8 cellular contexts compared by ENCODE assay signal in the genomic region with DNA sequence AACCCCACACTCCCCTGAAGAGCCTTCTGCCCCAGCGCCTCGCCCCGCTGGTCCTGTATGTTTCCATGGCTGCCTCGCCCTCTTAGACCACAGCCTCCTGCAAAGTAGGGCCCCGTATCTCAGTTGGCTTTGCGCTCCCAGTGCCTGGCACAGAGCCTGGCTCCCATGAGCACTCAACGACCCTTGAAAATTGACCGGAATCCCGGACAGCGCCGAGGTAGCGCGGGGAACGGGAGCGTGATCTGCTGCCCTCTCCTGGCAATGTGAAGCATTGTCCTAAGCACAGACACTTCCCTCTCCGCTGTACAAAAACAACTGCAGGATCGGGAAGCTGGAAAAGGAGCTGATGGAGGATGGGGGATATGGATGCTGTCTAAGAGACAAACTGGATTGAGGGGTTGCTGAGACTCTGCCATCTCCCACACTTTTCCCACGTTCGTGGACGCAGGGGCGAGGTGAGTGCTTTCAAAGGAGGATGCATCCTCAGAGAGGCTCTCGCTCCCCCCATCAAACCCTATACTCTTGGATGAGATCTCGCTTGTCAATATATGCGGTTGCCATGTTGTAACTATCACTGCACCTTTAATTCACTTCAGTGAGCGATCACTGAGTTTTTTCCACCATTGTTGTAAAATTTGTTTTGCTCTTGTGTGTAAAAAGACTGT. TPM values are rescaled to one million over a fixed set of nuclear protein-coding genes. Genes with fewer than 3 reads are reported as not detected.
DNase-seq lines count a peak whose midpoint lies in the region; ATAC-seq, FAIRE-seq and TF ChIP-seq lines count a peak whose summit lies in the region.

No MANE protein-coding gene starts in this region.

- no peaks in the 10 kb centered on the region for H3K9me1 ChIP-seq in endothelial cell of umbilical vein (replicated peaks; ENCODE audit: control insufficient read depth, extremely low read depth, insufficient read depth, low read length)

- peak; percentile 88 for FAIRE-seq in endothelial cell of umbilical vein (lab: Jason Lieb, UNC)

- no peaks in the 10 kb centered on the region for H4K20me1 ChIP-seq in GM23338 (replicated peaks; ENCODE audit: insufficient read depth)
- no peaks in the 10 kb centered on the region for H4K20me1 ChIP-seq in endothelial cell of umbilical vein (replicated peaks; ENCODE audit: control insufficient read depth, extremely low read depth, insufficient read depth, low read length)

- peaks cover 3% of the 10 kb centered on the region; the same call in 1 of the 3 replicates for H3K9me3 Mint-ChIP-seq in GM23338
- no peaks in the 10 kb centered on the region for H3K9me3 Mint-ChIP-seq in stimulated activated naive CD8-positive, alpha-beta T cell treated with anti-CD3 and anti-CD28 coated beads, Interleukin-15, amount 100 ng/mL, for 72 hours

- H3K9ac ChIP-seq in endothelial cell of umbilical vein (replicated peaks; ENCODE audit: extremely low read depth, insufficient read depth, low read length): no peak overlapping the region

- intact Hi-C loops in endothelial cell of umbilical vein (cut with micrococcal nuclease) (loop anchor here (1.0 to 10.0 kb wide), 4 partner anchors 43 to 199 kb away; no protein-coding TSS in a partner anchor), mucosa of descending colon (cut with DNase I, micrococcal nuclease) (loop anchor here in 1 of 2 donors (2.0 kb wide), 1 partner anchor 45 kb away; no protein-coding TSS in a partner anchor)

- no peak overlapping the region; the same call in 2 of the 3 replicates for H3K4me3 Mint-ChIP-seq in GM23338
- peak overlapping the region; percentile 75 to 89 for H3K4me3 Mint-ChIP-seq in stimulated activated naive CD8-positive, alpha-beta T cell treated with anti-CD3 and anti-CD28 coated beads, Interleukin-15, amount 100 ng/mL, for 72 hours

- peak; percentile 96 for ATAC-seq in GM23338
- peak; percentile 93 for ATAC-seq in mucosa of descending colon
- peak; percentile 82 for ATAC-seq in stimulated activated naive CD8-positive, alpha-beta T cell treated with anti-CD3 and anti-CD28 coated beads, Interleukin-15, amount 100 ng/mL, for 72 hours
- ATAC-seq in GM21381 (IDR thresholded peaks at IDR 0.05; ENCODE audit: unreplicated experiment): no peak

- POLR2A ChIA-PET in endothelial cell of umbilical vein (lab: Charles Lee): no interaction called here

- TF ChIP-seq CTCF in AG09319 (IDR thresholded peaks at IDR 0.05; ENCODE audit: low read depth, low read length) (peak; percentile 93), GM23338 (conservative IDR thresholded peaks at IDR 0.05; ENCODE audit: low read depth in 2 of 2) (peak; percentile 94 to 99), endothelial cell of umbilical vein (IDR thresholded peaks at IDR 0.05; ENCODE audit: extremely low read depth in 1 of 2, insufficient read depth in 1 of 2, low read depth in 1 of 2, low read length in 2 of 2) (peak; percentile 88 to 93), mucosa of descending colon (IDR thresholded peaks at IDR 0.05) (peak; percentile 72)

- H3F3A ChIP-seq in GM23338 (replicated peaks; ENCODE audit: low read depth): no peaks in the 10 kb centered on the region

- no peak for TF ChIP-seq POLR2A in endothelial cell of umbilical vein (IDR thresholded peaks at IDR 0.05; ENCODE audit: low read depth, low read length)

- BruUV-seq in endothelial cell of umbilical vein (replicated peaks; lab: Mats Ljungman, UMichigan): no TSS peak

- peaks cover 11% of the 10 kb centered on the region for H3K4me1 Mint-ChIP-seq in GM23338
- H3K4me1 Mint-ChIP-seq in stimulated activated naive CD8-positive, alpha-beta T cell treated with anti-CD3 and anti-CD28 coated beads, Interleukin-15, amount 100 ng/mL, for 72 hours: peaks cover 15% of the 10 kb centered on the region

- H3K27me3 ChIP-seq in GM23338 (ENCODE audit: insufficient read depth): no peaks in the 10 kb centered on the region
- H3K27me3 ChIP-seq in endothelial cell of umbilical vein (ENCODE audit: control insufficient read depth in 2 of 2, insufficient read depth in 2 of 2, low read length in 2 of 2): peaks cover 20 to 21% of the 10 kb centered on the region in 2 experiments

- peaks cover 13% of the 10 kb centered on the region for H3K27me3 Mint-ChIP-seq in GM23338 (ENCODE audit: insufficient read depth, low read depth, poor library complexity)
- H3K27me3 Mint-ChIP-seq in stimulated activated naive CD8-positive, alpha-beta T cell treated with anti-CD3 and anti-CD28 coated beads, Interleukin-15, amount 100 ng/mL, for 72 hours: peaks cover 37% of the 10 kb centered on the region

- H3K79me2 ChIP-seq in GM23338 (replicated peaks; ENCODE audit: insufficient read depth): no peaks in the 10 kb centered on the region
- no peaks in the 10 kb centered on the region for H3K79me2 ChIP-seq in endothelial cell of umbilical vein (ENCODE audit: control insufficient read depth, insufficient read depth, low read length)

- H3K4me1 ChIP-seq in GM23338 (ENCODE audit: insufficient read depth): peaks cover 2% of the 10 kb centered on the region
- H3K4me1 ChIP-seq in endothelial cell of umbilical vein (ENCODE audit: control insufficient read depth, extremely low read depth, insufficient read depth, low read length): no peaks in the 10 kb centered on the region
- H3K4me1 ChIP-seq in mucosa of descending colon (ENCODE audit: low read depth): peaks cover 13% of the 10 kb centered on the region

- dilution Hi-C loops in endothelial cell of umbilical vein (cut with MboI; ENCODE audit: extremely low pct_ligation_motif_present, low sequenced_read_pairs): no loop called here

- no peak overlapping the region for H3K27ac ChIP-seq in GM23338 (ENCODE audit: low read depth)
- H3K27ac ChIP-seq in endothelial cell of umbilical vein (ENCODE audit: insufficient read depth, low read depth, low read length): no peak overlapping the region

- H3K4me3 ChIP-seq in GM23338 (no peak overlapping the region), endothelial cell of umbilical vein (replicated peaks in 1 of 3; ENCODE audit: insufficient read depth in 1 of 3, low read depth in 1 of 3, low read length in 3 of 3) (no peak overlapping the region), mucosa of descending colon (no peak overlapping the region)

- H3K36me3 Mint-ChIP-seq in GM23338 (ENCODE audit: low read depth): no peaks in the 10 kb centered on the region

- DNase-seq in AG09319 (ENCODE audit: extremely low read depth, low read depth) (no peak), GM23338 (ENCODE audit: low spot score) (peak; percentile 84), NCI-H524 (lab: John Stamatoyannopoulos, UW) (peak; percentile 44 to 66), endothelial cell of umbilical vein (ENCODE audit: low read depth, low spot score) (peak; percentile 52), mucosa of descending colon (peak in 2 of 3 donors; percentile 66 to 70)
- DNase-seq in activated CD8-positive, alpha-beta memory T cell treated with anti-CD3 and anti-CD28 coated beads for 48 hours (ENCODE audit: low read depth in 2 of 3, low spot score in 2 of 3): peak; percentile 8 to 32 (median 29)
- peak; percentile 36 to 44 for DNase-seq in stimulated activated naive CD8-positive, alpha-beta T cell treated with anti-CD3 and anti-CD28 coated beads, Interleukin-15, amount 100 ng/mL, for 72 hours

- H3K36me3 ChIP-seq in GM23338 (ENCODE audit: insufficient read depth) (no peaks in the 10 kb centered on the region), endothelial cell of umbilical vein (ENCODE audit: control insufficient read depth in 2 of 2, extremely low read depth in 1 of 2, insufficient read depth in 2 of 2, low read length in 2 of 2) (no peaks in the 10 kb centered on the region), mucosa of descending colon (ENCODE audit: low read depth) (no peaks in the 10 kb centered on the region)

- no peaks in the 10 kb centered on the region for H3K9me2 ChIP-seq in GM23338 (ENCODE audit: insufficient read depth)

- H3K4me2 ChIP-seq in GM23338: peak overlapping the region; percentile 24
- no peak overlapping the region for H3K4me2 ChIP-seq in endothelial cell of umbilical vein (ENCODE audit: insufficient read depth, low read length)

- H2AFZ ChIP-seq in GM23338 (peak overlapping the region; percentile 36), endothelial cell of umbilical vein (ENCODE audit: low read depth, low read length) (no peak overlapping the region)

- CTCF ChIA-PET in endothelial cell of umbilical vein (lab: Charles Lee): interaction anchor here (0.6 to 4.2 kb wide), 30 partner anchors 9 to 1099 kb away, joined by 3 to 38 read pairs (median 4); partner anchors contain the start of genes CACNA1C, FKBP4 and ITFG2

- no peak overlapping the region for H3K27ac Mint-ChIP-seq in GM23338
- H3K27ac Mint-ChIP-seq in stimulated activated naive CD8-positive, alpha-beta T cell treated with anti-CD3 and anti-CD28 coated beads, Interleukin-15, amount 100 ng/mL, for 72 hours: no peak overlapping the region

- H3K9me3 ChIP-seq in endothelial cell of umbilical vein (replicated peaks; ENCODE audit: control insufficient read depth, insufficient read depth, low read length) (no peaks in the 10 kb centered on the region), mucosa of descending colon (no peaks in the 10 kb centered on the region)

RNA-seq across cellular contexts. Expression of gene FKBP4, which starts 10.7 kb away (rescaled TPM):
- total RNA-seq in GM23338 (2014; rRNA removed; shearing (Covaris generic)): 203 and 223 TPM in 2 replicates
- polyA plus RNA-seq in GM23338 (2016; fragmentation: Nextera tagmentation; extraction: Ambion mirVana) (117 and 126 TPM in 2 replicates), endothelial cell of umbilical vein (26.5 and 31.0 TPM in 2 replicates)
- total RNA-seq in endothelial cell of umbilical vein (74.1 and 85.6 TPM in 2 replicates), mucosa of descending colon (10 to 100 TPM; 58.2 to 79.7 (median 76.0) TPM)
- 42.4 and 48.7 TPM in 2 replicates for polyA plus RNA-seq in endothelial cell of umbilical vein (2011; cell fraction: cytosol; rRNA removed)
- polyA plus RNA-seq in endothelial cell of umbilical vein (2011; cell fraction: nucleus; rRNA removed): 51.9 and 53.9 TPM in 2 replicates
- 76.5 and 84.5 TPM in 2 replicates for polyA plus RNA-seq in endothelial cell of umbilical vein (2012)
- polyA minus RNA-seq in endothelial cell of umbilical vein: 37.4 and 42.8 TPM in 2 replicates
- polyA minus RNA-seq in endothelial cell of umbilical vein (2011; cell fraction: cytosol; rRNA and poly(A)+ RNA removed): 69.3 TPM
- polyA minus RNA-seq in endothelial cell of umbilical vein (2011; cell fraction: nucleus; rRNA and poly(A)+ RNA removed): 14.3 and 17.3 TPM in 2 replicates

RNA-seq across cellular contexts. Expression of gene ITFG2, which starts 28.4 kb away (rescaled TPM):
- total RNA-seq in GM23338 (2014; rRNA removed; shearing (Covaris generic)): 17.3 and 19.8 TPM in 2 replicates
- polyA plus RNA-seq in GM23338 (2016; fragmentation: Nextera tagmentation; extraction: Ambion mirVana) (32.6 and 41.2 TPM in 2 replicates), endothelial cell of umbilical vein (25.0 TPM in 2 replicates)
- total RNA-seq in endothelial cell of umbilical vein (31.9 and 34.5 TPM in 2 replicates), mucosa of descending colon (10 to 100 TPM; 37.9 to 55.4 (median 38.0) TPM)
- 20.7 and 23.9 TPM in 2 replicates for polyA plus RNA-seq in endothelial cell of umbilical vein (2011; cell fraction: cytosol; rRNA removed)
- 77.7 and 85.8 TPM in 2 replicates for polyA plus RNA-seq in endothelial cell of umbilical vein (2011; cell fraction: nucleus; rRNA removed)
- 21.2 and 24.5 TPM in 2 replicates for polyA plus RNA-seq in endothelial cell of umbilical vein (2012)
- polyA minus RNA-seq in endothelial cell of umbilical vein: 44.5 and 70.5 TPM in 2 replicates
- polyA minus RNA-seq in endothelial cell of umbilical vein (2011; cell fraction: cytosol; rRNA and poly(A)+ RNA removed): 17.3 TPM
- polyA minus RNA-seq in endothelial cell of umbilical vein (2011; cell fraction: nucleus; rRNA and poly(A)+ RNA removed): 60.8 and 62.2 TPM in 2 replicates

RNA-seq across cellular contexts. Expression of gene NRIP2, which starts 50.8 kb away (rescaled TPM):
- not detected in 2 replicates for total RNA-seq in GM23338 (2014; rRNA removed; shearing (Covaris generic))
- polyA plus RNA-seq in GM23338 (2016; fragmentation: Nextera tagmentation; extraction: Ambion mirVana) (0.40 and 0.66 TPM in 2 replicates), endothelial cell of umbilical vein (not detected in 2 replicates)
- total RNA-seq in endothelial cell of umbilical vein (not detected in 2 replicates), mucosa of descending colon (1 to 10 TPM in 1 of 3 donors, under 1 TPM in 2; 0.64 to 2.2 (median 0.96) TPM)
- not detected in 2 replicates for polyA plus RNA-seq in endothelial cell of umbilical vein (2011; cell fraction: cytosol; rRNA removed)
- not detected in 2 replicates for polyA plus RNA-seq in endothelial cell of umbilical vein (2011; cell fraction: nucleus; rRNA removed)
- 0.83 and 0.87 TPM in 2 replicates for polyA plus RNA-seq in endothelial cell of umbilical vein (2012)
- polyA minus RNA-seq in endothelial cell of umbilical vein: not detected in 2 replicates
- not detected for polyA minus RNA-seq in endothelial cell of umbilical vein (2011; cell fraction: cytosol; rRNA and poly(A)+ RNA removed)
- not detected in 2 replicates for polyA minus RNA-seq in endothelial cell of umbilical vein (2011; cell fraction: nucleus; rRNA and poly(A)+ RNA removed)
